24 cellular contexts compared by ENCODE assay signal in genomic region chr5:91032125-91032524, GRCh38.
DNase-seq lines count a peak whose midpoint lies in the region; ATAC-seq, FAIRE-seq and TF ChIP-seq lines count a peak whose summit lies in the region.
"Had no signal": no experiment of that assay in that cellular context is flagged by ENCODE, and none has a peak within 500 bp of the region (broad histone marks: within the 10 kb centered on the region; RNA-seq: fewer than 3 reads in every experiment).

No MANE protein-coding gene starts in this region.

- H4K20me1 ChIP-seq in GM23338 (replicated peaks; ENCODE audit: insufficient read depth) (no peaks in the 10 kb centered on the region), astrocyte (ENCODE audit: insufficient read depth, low read length) (no peaks in the 10 kb centered on the region)
- H4K20me1 ChIP-seq: BLaER1 treated with 17β-estradiol and CSF1 and Interleukin-3, amounts not matched to agents 10 nM and 100 nM had no signal

- no peak overlapping the region for H3K4me2 ChIP-seq in GM23338
- H3K4me2 ChIP-seq in astrocyte (ENCODE audit: low read length), result no peak overlapping the region
- H3K4me2 ChIP-seq: BLaER1 treated with 17β-estradiol and CSF1 and Interleukin-3, amounts not matched to agents 10 nM and 100 nM had no signal

- H3K27ac Mint-ChIP-seq in GM23338, result no peak overlapping the region
- peak overlapping the region; percentile 41 for H3K27ac Mint-ChIP-seq in astrocyte (ENCODE audit: unreplicated experiment)
- H3K27ac Mint-ChIP-seq: B cell; CD4-positive, alpha-beta T cell; CD8-positive, alpha-beta T cell had no signal

- ATAC-seq in GM23338, result no peak
- no peak for ATAC-seq in HG03025 (IDR thresholded peaks at IDR 0.05; ENCODE audit: low FRiP score, unreplicated experiment)
- ATAC-seq in GM21528 (IDR thresholded peaks at IDR 0.05; ENCODE audit: low FRiP score, unreplicated experiment), result no peak
- ATAC-seq: A549; CD8-positive, alpha-beta T cell had no signal

- no peak for FAIRE-seq in astrocyte (lab: Jason Lieb, UNC)
- FAIRE-seq: A549, D721Med, G401.6, GM12891, GM19239 had no signal

- H3K4me3 ChIP-seq in GM23338 (no peak overlapping the region), astrocyte (ENCODE audit: insufficient read depth, low read depth, low read length) (no peak overlapping the region), left ventricle myocardium inferior (no peak overlapping the region)
- H3K4me3 ChIP-seq: A549; BLaER1 treated with 17β-estradiol and CSF1 and Interleukin-3, amounts not matched to agents 10 nM and 100 nM had no signal

- H3K36me3 Mint-ChIP-seq in GM23338 (ENCODE audit: low read depth), result no peaks in the 10 kb centered on the region; the same call in 2 of the 3 replicates
- H3K36me3 Mint-ChIP-seq in astrocyte (ENCODE audit: low read depth, unreplicated experiment), result no peaks in the 10 kb centered on the region
- H3K36me3 Mint-ChIP-seq: CD8-positive, alpha-beta T cell had no signal

- H3K4me1 ChIP-seq in GM23338 (ENCODE audit: insufficient read depth), result 0 out of 2 replicates have a peak, but pooled peaks cover 1% of the 10 kb centered on the region
- no peaks in the 10 kb centered on the region for H3K4me1 ChIP-seq in astrocyte (ENCODE audit: insufficient read depth, low read length)
- no peaks in the 10 kb centered on the region for H3K4me1 ChIP-seq in left ventricle myocardium inferior

- no peak overlapping the region for H3K9ac ChIP-seq in astrocyte (ENCODE audit: low read length)
- H3K9ac ChIP-seq: BLaER1 treated with 17β-estradiol and CSF1 and Interleukin-3, amounts not matched to agents 10 nM and 100 nM had no signal

- DNase-seq in GM23338 (ENCODE audit: low spot score), result no peak
- DNase-seq in NCI-H226, result peak; percentile 40
- peak; percentile 16 for DNase-seq in OCI-M1 (lab: John Stamatoyannopoulos, UW)
- DNase-seq in astrocyte (ENCODE audit: low read depth), result no peak
- DNase-seq in left ventricle myocardium inferior, result no peak
- DNase-seq in NCI-H187 (lab: John Stamatoyannopoulos, UW), result no peak
- DNase-seq: AML-193; Caco-2; Calu3; CD4-positive, alpha-beta T cell; CD8-positive, alpha-beta T cell; DMS79 treated with DMSO at 0.1 percent for 48 hours; GF-D8 had no signal

- H3K4me1 Mint-ChIP-seq in GM23338 (peaks cover 23% of the 10 kb centered on the region), astrocyte (ENCODE audit: low read depth, unreplicated experiment) (peaks cover 15% of the 10 kb centered on the region)
- H3K4me1 Mint-ChIP-seq: B cell had no signal

- H3K4me3 Mint-ChIP-seq in GM23338 (no peak overlapping the region), astrocyte (ENCODE audit: unreplicated experiment) (no peak overlapping the region)
- H3K4me3 Mint-ChIP-seq: B cell; CD4-positive, alpha-beta T cell; CD8-positive, alpha-beta T cell had no signal

- H3K27ac ChIP-seq in GM23338 (ENCODE audit: low read depth) (peak overlapping the region; percentile 24; the same call in 1 of the 2 replicates), astrocyte (ENCODE audit: low read depth, low read length) (no peak overlapping the region), left ventricle myocardium inferior (replicated peaks) (no peak overlapping the region)
- H3K27ac ChIP-seq: 22Rv1; BLaER1 treated with 17β-estradiol and CSF1 and Interleukin-3, amounts not matched to agents 10 nM and 100 nM; C4-2B had no signal

- H3K27me3 ChIP-seq in GM23338 (ENCODE audit: insufficient read depth) (no peaks in the 10 kb centered on the region), astrocyte (ENCODE audit: insufficient read depth, low read length) (no peaks in the 10 kb centered on the region), left ventricle myocardium inferior (ENCODE audit: low read depth) (no peaks in the 10 kb centered on the region)
- H3K27me3 ChIP-seq: BLaER1 treated with 17β-estradiol and CSF1 and Interleukin-3, amounts not matched to agents 10 nM and 100 nM had no signal

- H3K9me3 ChIP-seq in astrocyte (ENCODE audit: insufficient read depth, low read depth, low read length) (no peaks in the 10 kb centered on the region), left ventricle myocardium inferior (replicated peaks) (no peaks in the 10 kb centered on the region)
- H3K9me3 ChIP-seq: A549; BLaER1 treated with 17β-estradiol and CSF1 and Interleukin-3, amounts not matched to agents 10 nM and 100 nM; Caco-2 had no signal

- peaks cover 2% of the 10 kb centered on the region for H3K27me3 Mint-ChIP-seq in GM23338 (ENCODE audit: insufficient read depth, low read depth, poor library complexity)
- H3K27me3 Mint-ChIP-seq in astrocyte (ENCODE audit: low read depth, unreplicated experiment), result no peaks in the 10 kb centered on the region

- no peaks in the 10 kb centered on the region for H3K9me2 ChIP-seq in GM23338 (ENCODE audit: insufficient read depth)

- no peak overlapping the region for H2AFZ ChIP-seq in GM23338
- H2AFZ ChIP-seq in astrocyte (ENCODE audit: low read depth, low read length), result no peak overlapping the region

- H3K79me2 ChIP-seq in GM23338 (replicated peaks; ENCODE audit: insufficient read depth) (no peaks in the 10 kb centered on the region), astrocyte (ENCODE audit: insufficient read depth, low read length) (no peaks in the 10 kb centered on the region)

- no peaks in the 10 kb centered on the region for H3K9me3 Mint-ChIP-seq in GM23338
- H3K9me3 Mint-ChIP-seq in astrocyte (ENCODE audit: unreplicated experiment), result no peaks in the 10 kb centered on the region
- H3K9me3 Mint-ChIP-seq: CD4-positive, alpha-beta T cell; CD8-positive, alpha-beta T cell had no signal

- H3F3A ChIP-seq in GM23338 (replicated peaks; ENCODE audit: low read depth), result no peaks in the 10 kb centered on the region

- intact Hi-C loops in left ventricle myocardium inferior (cut with micrococcal nuclease), result no loop called here

- H3K36me3 ChIP-seq in GM23338 (ENCODE audit: insufficient read depth), result no peaks in the 10 kb centered on the region
- H3K36me3 ChIP-seq in astrocyte (ENCODE audit: insufficient read depth, low read length), result no peaks in the 10 kb centered on the region
- H3K36me3 ChIP-seq in left ventricle myocardium inferior, result no peaks in the 10 kb centered on the region
- H3K36me3 ChIP-seq: BLaER1 treated with 17β-estradiol and CSF1 and Interleukin-3, amounts not matched to agents 10 nM and 100 nM had no signal

- TF ChIP-seq CTCF in GM23338 (conservative IDR thresholded peaks at IDR 0.05; ENCODE audit: low read depth in 2 of 2) (no peak), astrocyte (IDR thresholded peaks at IDR 0.05; ENCODE audit: insufficient read depth, low read depth, low read length) (no peak), left ventricle myocardium inferior (IDR thresholded peaks at IDR 0.05; ENCODE audit: borderline replicate concordance) (no peak)

TF ChIP-seq in GM23338, 12 proteins besides CTCF, POLR2A, EP300 and RAD21 (continues in another document):
- TF ChIP-seq ETS1 (IDR thresholded peaks at IDR 0.05) (no peak), EZH2 (IDR thresholded peaks at IDR 0.05; ENCODE audit: low read depth, unreplicated experiment) (no peak)

Comparison
In these comparisons a context has a peak if more than half of its experiments do, and no peak if none do; other contexts are left out.
1. DNase-seq: peak in NCI-H226 (single experiment) and OCI-M1 (single experiment); none in GM23338 (single experiment), astrocyte (single experiment), left ventricle myocardium inferior (single experiment) and NCI-H187 (0 of 2).